Comparison of ENCODE assay signal across 9 cellular contexts in genomic region chr6:11144393-11144829, GRCh38. TPM values are rescaled to one million over a fixed set of nuclear protein-coding genes. Genes with fewer than 3 reads are reported as not detected.
DNase-seq lines count a peak whose midpoint lies in the region; ATAC-seq and TF ChIP-seq lines count a peak whose summit lies in the region.
"Had no signal": no experiment of that assay in that cellular context is flagged by ENCODE, and none has a peak within 500 bp of the region (broad histone marks: within the 10 kb centered on the region; RNA-seq: fewer than 3 reads in every experiment).

No MANE protein-coding gene starts in this region.

- no peaks in the 10 kb centered on the region for H3K36me3 ChIP-seq in upper lobe of right lung

- H3K9me3 ChIP-seq in upper lobe of right lung: no peaks in the 10 kb centered on the region

- DNase-seq in COLO829 (ENCODE audit: low spot score): peak; percentile 92
- DNase-seq in Jurkat, Clone E6-1 (ENCODE audit: low read depth, low spot score): peak; percentile 41
- peak; percentile 83 for DNase-seq in activated naive CD4-positive, alpha-beta T cell treated with anti-CD3 and anti-CD28 coated beads, Interleukin-2, amount 10 ng/mL, durations not matched to agents 7 days and 5 days
- peak; percentile 81 for DNase-seq in glutamatergic neuron
- DNase-seq in posterior vena cava (ENCODE audit: low spot score): peak; percentile 90
- DNase-seq in upper lobe of right lung: peak; percentile 84

- no peaks in the 10 kb centered on the region for H3K36me3 Mint-ChIP-seq in activated naive CD4-positive, alpha-beta T cell treated with anti-CD3 and anti-CD28 coated beads, Interleukin-2, amount 10 ng/mL, durations not matched to agents 7 days and 5 days
- no peaks in the 10 kb centered on the region for H3K36me3 Mint-ChIP-seq in glutamatergic neuron (ENCODE audit: unreplicated experiment)

- intact Hi-C loops in posterior vena cava (cut with DNase I) (loop anchor here in 1 of 2 donors (5.0 to 10.0 kb wide), 2 partner anchors 353 to 420 kb away; no protein-coding TSS in a partner anchor), upper lobe of right lung (cut with DNase I) (loop anchor here (10.0 kb wide), 2 partner anchors 350 to 430 kb away; no protein-coding TSS in a partner anchor)

- no peak overlapping the region for H3K27ac ChIP-seq in upper lobe of right lung

- H3K27ac Mint-ChIP-seq in activated naive CD4-positive, alpha-beta T cell treated with anti-CD3 and anti-CD28 coated beads, Interleukin-2, amount 10 ng/mL, durations not matched to agents 7 days and 5 days: no peak overlapping the region
- H3K27ac Mint-ChIP-seq in glutamatergic neuron (ENCODE audit: unreplicated experiment): no peak overlapping the region
- H3K27ac Mint-ChIP-seq: activated naive CD4-positive, alpha-beta T cell treated with anti-CD3 and anti-CD28 coated beads, Interleukin-2, amount 50 U/mL, for 24 hours had no signal

- no peaks in the 10 kb centered on the region for H3K27me3 ChIP-seq in upper lobe of right lung

- H3K9me3 Mint-ChIP-seq in activated naive CD4-positive, alpha-beta T cell treated with anti-CD3 and anti-CD28 coated beads, Interleukin-2, amount 10 ng/mL, durations not matched to agents 7 days and 5 days: no peaks in the 10 kb centered on the region
- H3K9me3 Mint-ChIP-seq in glutamatergic neuron (ENCODE audit: unreplicated experiment): no peaks in the 10 kb centered on the region
- H3K9me3 Mint-ChIP-seq: activated naive CD4-positive, alpha-beta T cell treated with anti-CD3 and anti-CD28 coated beads, Interleukin-2, amount 50 U/mL, for 24 hours had no signal

- CTCF ChIA-PET in activated naive CD4-positive, alpha-beta T cell treated with anti-CD3 and anti-CD28 coated beads, Interleukin-2, amount 10 ng/mL, durations not matched to agents 7 days and 5 days (lab: Charles Lee): interaction anchor here (0.5 to 5.4 kb wide), 13 partner anchors 9 to 431 kb away, joined by 3 to 101 read pairs (median 6); no protein-coding TSS in a partner anchor

- H3K4me3 ChIP-seq in Jurkat, Clone E6-1 (ENCODE audit: low read length): no peak overlapping the region
- H3K4me3 ChIP-seq in upper lobe of right lung: no peak overlapping the region

- no peaks in the 10 kb centered on the region for H3K4me1 ChIP-seq in upper lobe of right lung

- peaks cover 15% of the 10 kb centered on the region for H3K27me3 Mint-ChIP-seq in activated naive CD4-positive, alpha-beta T cell treated with anti-CD3 and anti-CD28 coated beads, Interleukin-2, amount 10 ng/mL, durations not matched to agents 7 days and 5 days
- no peaks in the 10 kb centered on the region for H3K27me3 Mint-ChIP-seq in glutamatergic neuron (ENCODE audit: unreplicated experiment)
- H3K27me3 Mint-ChIP-seq: activated naive CD4-positive, alpha-beta T cell treated with anti-CD3 and anti-CD28 coated beads, Interleukin-2, amount 50 U/mL, for 24 hours had no signal

- no peaks in the 10 kb centered on the region for H3K4me1 Mint-ChIP-seq in activated naive CD4-positive, alpha-beta T cell treated with anti-CD3 and anti-CD28 coated beads, Interleukin-2, amount 10 ng/mL, durations not matched to agents 7 days and 5 days
- no peaks in the 10 kb centered on the region for H3K4me1 Mint-ChIP-seq in glutamatergic neuron (ENCODE audit: low read depth, unreplicated experiment)

- peak; percentile 84 for TF ChIP-seq CTCF in glutamatergic neuron (IDR thresholded peaks at IDR 0.05; ENCODE audit: partially characterized antibody, unreplicated experiment)
- peak; percentile 96 for TF ChIP-seq CTCF in upper lobe of right lung (IDR thresholded peaks at IDR 0.05)

- H3K4me3 Mint-ChIP-seq in activated naive CD4-positive, alpha-beta T cell treated with anti-CD3 and anti-CD28 coated beads, Interleukin-2, amount 10 ng/mL, durations not matched to agents 7 days and 5 days: no peak overlapping the region
- no peak overlapping the region for H3K4me3 Mint-ChIP-seq in glutamatergic neuron (ENCODE audit: unreplicated experiment)
- H3K4me3 Mint-ChIP-seq: activated naive CD4-positive, alpha-beta T cell treated with anti-CD3 and anti-CD28 coated beads, Interleukin-2, amount 50 U/mL, for 24 hours had no signal

- peak; percentile 64 for ATAC-seq in GM21360 (IDR thresholded peaks at IDR 0.05; ENCODE audit: unreplicated experiment)
- peak; percentile 96 for ATAC-seq in SK-N-SH treated with all-trans-retinoic acid at 6 μM for 48 hours
- ATAC-seq in upper lobe of right lung: peak; percentile 94

TF ChIP-seq in SK-N-SH treated with all-trans-retinoic acid at 6 μM for 48 hours, 23 proteins besides CTCF, POLR2A, EP300 and RAD21 (continues in another document):
- TF ChIP-seq TOX (CRISPR knock-in tag; IDR thresholded peaks at IDR 0.05; ENCODE audit: borderline replicate concordance) (no peak), ZNF565 (CRISPR knock-in tag; conservative IDR thresholded peaks at IDR 0.05; ENCODE audit: low read depth) (no peak), ZC3H10 (CRISPR knock-in tag; IDR thresholded peaks at IDR 0.05) (no peak), PPARA (CRISPR knock-in tag; IDR thresholded peaks at IDR 0.05; ENCODE audit: borderline replicate concordance) (no peak), RARB (CRISPR knock-in tag; IDR thresholded peaks at IDR 0.05) (no peak), POU6F1 (CRISPR knock-in tag; IDR thresholded peaks at IDR 0.05; ENCODE audit: borderline replicate concordance, low read depth) (no peak), ARNTL (CRISPR knock-in tag; IDR thresholded peaks at IDR 0.05; ENCODE audit: borderline replicate concordance, low read depth) (no peak), ZFP3 (CRISPR knock-in tag; IDR thresholded peaks at IDR 0.05) (no peak)
- TF ChIP-seq, protein P1, sequence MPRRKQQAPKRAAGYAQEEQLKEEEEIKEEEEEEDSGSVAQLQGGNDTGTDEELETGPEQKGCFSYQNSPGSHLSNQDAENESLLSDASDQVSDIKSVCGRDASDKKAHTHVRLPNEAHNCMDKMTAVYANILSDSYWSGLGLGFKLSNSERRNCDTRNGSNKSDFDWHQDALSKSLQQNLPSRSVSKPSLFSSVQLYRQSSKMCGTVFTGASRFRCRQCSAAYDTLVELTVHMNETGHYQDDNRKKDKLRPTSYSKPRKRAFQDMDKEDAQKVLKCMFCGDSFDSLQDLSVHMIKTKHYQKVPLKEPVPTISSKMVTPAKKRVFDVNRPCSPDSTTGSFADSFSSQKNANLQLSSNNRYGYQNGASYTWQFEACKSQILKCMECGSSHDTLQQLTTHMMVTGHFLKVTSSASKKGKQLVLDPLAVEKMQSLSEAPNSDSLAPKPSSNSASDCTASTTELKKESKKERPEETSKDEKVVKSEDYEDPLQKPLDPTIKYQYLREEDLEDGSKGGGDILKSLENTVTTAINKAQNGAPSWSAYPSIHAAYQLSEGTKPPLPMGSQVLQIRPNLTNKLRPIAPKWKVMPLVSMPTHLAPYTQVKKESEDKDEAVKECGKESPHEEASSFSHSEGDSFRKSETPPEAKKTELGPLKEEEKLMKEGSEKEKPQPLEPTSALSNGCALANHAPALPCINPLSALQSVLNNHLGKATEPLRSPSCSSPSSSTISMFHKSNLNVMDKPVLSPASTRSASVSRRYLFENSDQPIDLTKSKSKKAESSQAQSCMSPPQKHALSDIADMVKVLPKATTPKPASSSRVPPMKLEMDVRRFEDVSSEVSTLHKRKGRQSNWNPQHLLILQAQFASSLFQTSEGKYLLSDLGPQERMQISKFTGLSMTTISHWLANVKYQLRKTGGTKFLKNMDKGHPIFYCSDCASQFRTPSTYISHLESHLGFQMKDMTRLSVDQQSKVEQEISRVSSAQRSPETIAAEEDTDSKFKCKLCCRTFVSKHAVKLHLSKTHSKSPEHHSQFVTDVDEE (CRISPR knock-in tag; IDR thresholded peaks at IDR 0.05): no peak; the same call in 1 of the 2 replicates
- TF ChIP-seq, protein P2, sequence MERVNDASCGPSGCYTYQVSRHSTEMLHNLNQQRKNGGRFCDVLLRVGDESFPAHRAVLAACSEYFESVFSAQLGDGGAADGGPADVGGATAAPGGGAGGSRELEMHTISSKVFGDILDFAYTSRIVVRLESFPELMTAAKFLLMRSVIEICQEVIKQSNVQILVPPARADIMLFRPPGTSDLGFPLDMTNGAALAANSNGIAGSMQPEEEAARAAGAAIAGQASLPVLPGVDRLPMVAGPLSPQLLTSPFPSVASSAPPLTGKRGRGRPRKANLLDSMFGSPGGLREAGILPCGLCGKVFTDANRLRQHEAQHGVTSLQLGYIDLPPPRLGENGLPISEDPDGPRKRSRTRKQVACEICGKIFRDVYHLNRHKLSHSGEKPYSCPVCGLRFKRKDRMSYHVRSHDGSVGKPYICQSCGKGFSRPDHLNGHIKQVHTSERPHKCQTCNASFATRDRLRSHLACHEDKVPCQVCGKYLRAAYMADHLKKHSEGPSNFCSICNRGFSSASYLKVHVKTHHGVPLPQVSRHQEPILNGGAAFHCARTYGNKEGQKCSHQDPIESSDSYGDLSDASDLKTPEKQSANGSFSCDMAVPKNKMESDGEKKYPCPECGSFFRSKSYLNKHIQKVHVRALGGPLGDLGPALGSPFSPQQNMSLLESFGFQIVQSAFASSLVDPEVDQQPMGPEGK (CRISPR knock-in tag; IDR thresholded peaks at IDR 0.05; ENCODE audit: borderline replicate concordance): no peak

RNA-seq across cellular contexts. Expression of gene ERVFRD-1, which starts 32.9 kb away (rescaled TPM):
- polyA plus RNA-seq in Jurkat, Clone E6-1 (2012; ENCODE audit: insufficient read depth, insufficient read length): not detected
- total RNA-seq in glutamatergic neuron (ENCODE audit: unreplicated experiment) (not detected), posterior vena cava (under 1 TPM; 0.05 to 0.14 TPM), upper lobe of right lung (0.55 TPM)

RNA-seq across cellular contexts. Expression of gene SMIM13, which starts 50.8 kb away (rescaled TPM):
- polyA plus RNA-seq in Jurkat, Clone E6-1 (2012; ENCODE audit: insufficient read depth, insufficient read length): 12.7 TPM
- total RNA-seq in glutamatergic neuron (ENCODE audit: unreplicated experiment): 10.6 TPM
- 10 to 100 TPM in 1 of 2 donors, 1 to 10 TPM in 1; 9.2 to 11.8 TPM for total RNA-seq in posterior vena cava
- 8.4 TPM for total RNA-seq in upper lobe of right lung

Comparison
In these comparisons a context has a peak if more than half of its experiments do, and no peak if none do; other contexts are left out.
1. DNase-seq: peak in every context shown above with its lines; median percentile 92 in COLO829; 90 in posterior vena cava; 84 in upper lobe of right lung; 83 in activated naive CD4-positive, alpha-beta T cell treated with anti-CD3 and anti-CD28 coated beads, Interleukin-2, amount 10 ng/mL, durations not matched to agents 7 days and 5 days; 81 in glutamatergic neuron; 41 in Jurkat, Clone E6-1.